15 cellular contexts compared by ENCODE assay signal in the genomic region with DNA sequence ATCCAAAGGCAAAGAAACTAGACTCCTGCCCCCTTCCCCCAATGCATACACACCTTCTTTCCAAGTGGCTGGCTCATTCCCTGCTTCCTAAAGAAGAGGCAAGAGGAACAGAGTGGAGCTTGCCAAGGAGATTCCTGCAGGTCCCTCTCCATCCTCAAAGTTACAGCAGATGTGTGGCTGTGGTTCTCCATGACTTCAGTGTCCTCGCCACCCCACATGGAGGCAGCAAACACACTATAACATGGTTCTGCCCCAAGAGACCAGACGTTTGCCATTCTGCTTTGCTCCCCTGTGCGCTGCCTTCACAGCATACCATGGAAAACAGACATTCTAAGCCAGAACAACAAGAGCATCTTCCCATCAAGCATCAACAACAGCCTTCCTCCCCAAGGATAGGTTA.
DNase-seq lines count a peak whose midpoint lies in the region; ATAC-seq and TF ChIP-seq lines count a peak whose summit lies in the region.
"Had no signal": no experiment of that assay in that cellular context is flagged by ENCODE, and none has a peak within 500 bp of the region (broad histone marks: within the 10 kb centered on the region; RNA-seq: fewer than 3 reads in every experiment).

No MANE protein-coding gene starts in this region.

- DNase-seq in DND-41 (no peak), foreskin keratinocyte (no peak), RKO (ENCODE audit: low spot score) (no peak), HuH-7.5 (ENCODE audit: low spot score) (no peak)
- DNase-seq in T-helper 2 cell treated with Interferon-gamma antibody and Interleukin-4, amounts not matched to agents 5 μg/mL and 100 μg/mL, for 36 hours (ENCODE audit: low spot score), result no peak
- DNase-seq: aorta; NCI-H187; NCI-H446 treated with DMSO at 0.1 percent for 48 hours; OCI-M1; ovary; stimulated activated CD4-positive, alpha-beta T cell treated with anti-CD3 and anti-CD28 coated beads, Interleukin-4, amount 100 ng/mL, for 1 hour; thyroid gland had no signal

- H3K4me3 Mint-ChIP-seq in T-helper 2 cell treated with Interferon-gamma antibody and Interleukin-4, amounts not matched to agents 5 μg/mL and 100 μg/mL, for 36 hours, result no peak overlapping the region

- no peak for ATAC-seq in DND-41 (ENCODE audit: insufficient read depth, low read depth)
- no peak for ATAC-seq in foreskin keratinocyte
- ATAC-seq in GM19351 (IDR thresholded peaks at IDR 0.05; ENCODE audit: unreplicated experiment), result no peak

- H3K79me2 ChIP-seq in DND-41 (ENCODE audit: insufficient read depth, low read length), result no peaks in the 10 kb centered on the region

- H3K9me3 Mint-ChIP-seq in T-helper 2 cell treated with Interferon-gamma antibody and Interleukin-4, amounts not matched to agents 5 μg/mL and 100 μg/mL, for 36 hours, result peaks cover 6% of the 10 kb centered on the region

- H2AFZ ChIP-seq in DND-41 (ENCODE audit: low read depth, low read length), result no peak overlapping the region

- no peak overlapping the region for H3K4me3 ChIP-seq in DND-41 (ENCODE audit: low read depth in 1 of 2, low read length in 2 of 2)
- H3K4me3 ChIP-seq: BLaER1 treated with 17β-estradiol and CSF1 and Interleukin-3, amounts not matched to agents 10 nM and 100 nM; ovary; thyroid gland had no signal

- no peaks in the 10 kb centered on the region for H3K36me3 ChIP-seq in DND-41 (ENCODE audit: insufficient read depth, low read length)
- H3K36me3 ChIP-seq: ovary, thyroid gland had no signal

- H3K9me3 ChIP-seq in DND-41 (ENCODE audit: insufficient read depth, low read length, severe bottlenecking), result no peaks in the 10 kb centered on the region
- H3K9me3 ChIP-seq: BLaER1 treated with 17β-estradiol and CSF1 and Interleukin-3, amounts not matched to agents 10 nM and 100 nM; ovary; thyroid gland had no signal

- H3K9ac ChIP-seq in DND-41 (ENCODE audit: low read depth, low read length), result no peak overlapping the region
- H3K9ac ChIP-seq: BLaER1 treated with 17β-estradiol and CSF1 and Interleukin-3, amounts not matched to agents 10 nM and 100 nM had no signal

- peaks cover 45% of the 10 kb centered on the region for H3K4me1 Mint-ChIP-seq in T-helper 2 cell treated with Interferon-gamma antibody and Interleukin-4, amounts not matched to agents 5 μg/mL and 100 μg/mL, for 36 hours (ENCODE audit: low read depth)

- peaks cover 3% of the 10 kb centered on the region for H3K27me3 Mint-ChIP-seq in T-helper 2 cell treated with Interferon-gamma antibody and Interleukin-4, amounts not matched to agents 5 μg/mL and 100 μg/mL, for 36 hours (ENCODE audit: low read depth)

- H3K27me3 ChIP-seq in DND-41 (ENCODE audit: insufficient read depth, low read length, poor library complexity), result no peaks in the 10 kb centered on the region
- no peaks in the 10 kb centered on the region for H3K27me3 ChIP-seq in foreskin keratinocyte
- H3K27me3 ChIP-seq: BLaER1 treated with 17β-estradiol and CSF1 and Interleukin-3, amounts not matched to agents 10 nM and 100 nM; ovary; thyroid gland had no signal

- H3K4me2 ChIP-seq in DND-41 (ENCODE audit: insufficient read depth, low read length), result no peak overlapping the region
- H3K4me2 ChIP-seq: BLaER1 treated with 17β-estradiol and CSF1 and Interleukin-3, amounts not matched to agents 10 nM and 100 nM had no signal

- H3K36me3 Mint-ChIP-seq in T-helper 2 cell treated with Interferon-gamma antibody and Interleukin-4, amounts not matched to agents 5 μg/mL and 100 μg/mL, for 36 hours (ENCODE audit: low read depth), result peaks cover 12% of the 10 kb centered on the region

- no peak overlapping the region for H3K27ac ChIP-seq in DND-41 (ENCODE audit: low read length)
- no peak overlapping the region for H3K27ac ChIP-seq in foreskin keratinocyte
- H3K27ac ChIP-seq: BLaER1 treated with 17β-estradiol and CSF1 and Interleukin-3, amounts not matched to agents 10 nM and 100 nM; ovary; thyroid gland had no signal

- H3K4me1 ChIP-seq in DND-41 (ENCODE audit: insufficient read depth, low read length), result peaks cover 18% of the 10 kb centered on the region
- peaks cover under 1% of the 10 kb centered on the region for H3K4me1 ChIP-seq in foreskin keratinocyte

- TF ChIP-seq CTCF in DND-41 (IDR thresholded peaks at IDR 0.05; ENCODE audit: borderline replicate concordance, extremely low read depth, low read length, poor library complexity, severe bottlenecking) (peak; percentile 22), GM12873 (IDR thresholded peaks at IDR 0.05; ENCODE audit: insufficient read depth, low read depth, low read length, missing control alignments) (peak; percentile 24), foreskin keratinocyte (conservative IDR thresholded peaks at IDR 0.05) (peak; percentile 15)

- no peaks in the 10 kb centered on the region for H4K20me1 ChIP-seq in DND-41 (ENCODE audit: insufficient read depth, low read length)

- peak overlapping the region; percentile 17 for H3K27ac Mint-ChIP-seq in T-helper 2 cell treated with Interferon-gamma antibody and Interleukin-4, amounts not matched to agents 5 μg/mL and 100 μg/mL, for 36 hours
